In the genomic region with DNA sequence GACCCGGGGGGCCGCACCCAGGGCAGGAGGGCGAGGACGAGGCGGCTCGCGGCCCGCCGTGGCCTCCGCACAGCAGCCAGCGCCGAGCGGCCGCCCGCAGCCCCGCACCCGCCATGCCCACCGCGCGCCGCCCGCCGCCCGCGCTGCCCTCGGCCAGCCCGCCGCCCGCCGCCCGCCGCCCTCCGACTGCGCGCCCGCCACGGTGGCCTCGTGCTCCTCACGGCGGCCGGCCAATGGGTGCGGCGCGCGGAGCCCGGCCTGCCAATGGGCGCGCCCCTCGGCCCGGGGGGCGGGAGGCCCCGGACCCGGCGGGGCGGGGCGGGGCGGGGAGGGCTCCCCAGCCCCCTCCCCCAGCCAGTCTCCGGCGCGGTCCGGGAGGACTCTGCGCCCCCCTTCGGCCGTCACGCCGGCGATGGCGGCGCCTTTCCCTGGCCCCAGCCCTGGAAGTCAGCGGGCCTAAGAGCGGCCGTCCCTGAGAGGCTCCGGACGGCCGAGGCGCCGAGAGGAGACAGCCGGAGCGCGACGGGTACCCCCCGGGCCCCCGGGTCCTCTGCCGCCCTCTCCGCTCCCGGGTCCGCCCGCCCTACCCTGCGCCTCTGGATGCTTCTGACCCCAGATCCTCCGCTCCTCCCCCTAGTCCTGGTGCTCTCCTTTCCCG, we compare ENCODE assay signal across 8 cellular contexts.
DNase-seq lines count a peak whose midpoint lies in the region; ATAC-seq and TF ChIP-seq lines count a peak whose summit lies in the region.

A gene (minus strand): TSS at position 235 of the 658 bp plus-strand sequence. CDS start 120 bp downstream, at position 115.

- peak; percentile 32 for ATAC-seq in GM21737 (IDR thresholded peaks at IDR 0.05; ENCODE audit: unreplicated experiment)
- ATAC-seq in activated CD4-positive, CD25-positive, alpha-beta regulatory T cell treated with anti-CD3 and anti-CD28 coated beads, Interleukin-2, amount 50 U/mL, for 24 hours: peak; percentile 28 to 37
- no peak for ATAC-seq in HG03460 (IDR thresholded peaks at IDR 0.05; ENCODE audit: unreplicated experiment)

- no peak for TF ChIP-seq CTCF in choroid plexus epithelial cell (conservative IDR thresholded peaks at IDR 0.05; ENCODE audit: low read depth, low read length)

- H3K4me3 ChIP-seq in choroid plexus epithelial cell (ENCODE audit: low read depth, low read length): peak within 1 kb of the TSS; percentile 73

- DNase-seq in DMS153 treated with DMSO at 0.1 percent for 48 hours (lab: John Stamatoyannopoulos, UW; ENCODE audit: unreplicated experiment) (peak; percentile 3), NCI-H128 (lab: John Stamatoyannopoulos, UW; ENCODE audit: unreplicated experiment) (peak; percentile 22), choroid plexus epithelial cell (ENCODE audit: low read depth) (peak; percentile 59), kidney glomerular epithelial cell (lab: John Stamatoyannopoulos, UW) (peak; percentile 22)
- peak; percentile 13 to 49 for DNase-seq in stimulated activated CD4-positive, alpha-beta T cell treated with anti-CD3 and anti-CD28 coated beads, Interleukin-1b, Interleukin-23, amount 100 ng/mL, for 1 hour (ENCODE audit: low read depth in 2 of 2)

Comparison
In these comparisons a context has a peak if more than half of its experiments do, and no peak if none do; other contexts are left out.
1. DNase-seq: peak in every context shown above with its lines; median percentile 59 in choroid plexus epithelial cell; 31 in stimulated activated CD4-positive, alpha-beta T cell treated with anti-CD3 and anti-CD28 coated beads, Interleukin-1b, Interleukin-23, amount 100 ng/mL, for 1 hour; 22 in NCI-H128; 22 in kidney glomerular epithelial cell; 3 in DMS153 treated with DMSO at 0.1 percent for 48 hours.